8 cellular contexts compared by ENCODE assay signal in genomic region chr15:90001062-90001682, GRCh38. TPM values are rescaled to one million over a fixed set of nuclear protein-coding genes. Genes with fewer than 3 reads are reported as not detected.
DNase-seq lines count a peak whose midpoint lies in the region; ATAC-seq and TF ChIP-seq lines count a peak whose summit lies in the region.

TSS of gene ZNF710 (plus strand) at chr15:90001324. CDS start at chr15:90067138, 65,814 bp downstream.

- WGBS in adipose tissue, 3 donors = 0 to 1% (median 0%) methylated on average over 9 to 40 of the region's 42 CpGs

- H4K20me1 ChIP-seq in OCI-LY3 (ENCODE audit: insufficient read depth, low read length) = peaks cover 7% of the 10 kb centered on the region

- H3K9ac ChIP-seq in OCI-LY3 (ENCODE audit: low read length) = peak within 1 kb of the TSS; percentile 100

- H3K27me3 ChIP-seq in OCI-LY3 (ENCODE audit: low read depth, low read length) = peaks cover 10% of the 10 kb centered on the region

- H3K4me1 ChIP-seq in OCI-LY3 (ENCODE audit: low read length) = peaks cover 46% of the 10 kb centered on the region

- no peak for TF ChIP-seq CTCF in OCI-LY3 (IDR thresholded peaks at IDR 0.05; ENCODE audit: low read depth, low read length)

- H3K36me3 ChIP-seq in OCI-LY3 (replicated peaks; ENCODE audit: low read depth, low read length) = peaks cover 29% of the 10 kb centered on the region

- H2AFZ ChIP-seq in OCI-LY3 (ENCODE audit: low read depth, low read length) = no peak within 1 kb of the TSS

- peak within 1 kb of the TSS; percentile 91 for H3K27ac ChIP-seq in OCI-LY3 (ENCODE audit: low read length)
- H3K27ac ChIP-seq in adipose tissue (ENCODE audit: low read depth, low read length) = peak within 1 kb of the TSS; percentile 71

- H3K4me2 ChIP-seq in OCI-LY3 (ENCODE audit: low read length) = peak within 1 kb of the TSS; percentile 78

- peaks cover 53% of the 10 kb centered on the region for H3K79me2 ChIP-seq in OCI-LY3 (ENCODE audit: low read length)

- peak within 1 kb of the TSS; percentile 98 for H3K4me3 ChIP-seq in OCI-LY3 (ENCODE audit: low read length)

- DNase-seq in NCI-H2196 (lab: John Stamatoyannopoulos, UW; ENCODE audit: unreplicated experiment) (peak; percentile 21), NCI-H2196 treated with DMSO at 0.1 percent for 48 hours (lab: John Stamatoyannopoulos, UW; ENCODE audit: unreplicated experiment) (no peak), Right ventricle myocardium superior (peak; percentile 71), nucleus accumbens (lab: John Stamatoyannopoulos, UW) (peak in 42 of 56 donors; percentile 16 to 69 (median 44))

- intact Hi-C loops in Right ventricle myocardium superior (cut with DNase I) = loop anchor here (5.0 kb wide), 1 partner anchor 71 kb away; no protein-coding TSS in a partner anchor

- no peaks in the 10 kb centered on the region for H3K9me3 ChIP-seq in OCI-LY3 (ENCODE audit: insufficient read depth, low read length)

- ATAC-seq in HG02642 (IDR thresholded peaks at IDR 0.05; ENCODE audit: poor library complexity, unreplicated experiment) (peak; percentile 28), Right ventricle myocardium superior (ENCODE audit: poor library complexity) (peak; percentile 40), HG03139 (IDR thresholded peaks at IDR 0.05; ENCODE audit: unreplicated experiment) (no peak)

RNA-seq across cellular contexts. Expression of gene ZNF710, which starts in this region (rescaled TPM):
- polyA plus RNA-seq in adipose tissue = 10 to 100 TPM in 1 of 3 donors, 1 to 10 TPM in 2; 4.5 to 75.8 (median 4.9) TPM
- total RNA-seq in Right ventricle myocardium superior = 4.9 TPM
